In the genomic region with DNA sequence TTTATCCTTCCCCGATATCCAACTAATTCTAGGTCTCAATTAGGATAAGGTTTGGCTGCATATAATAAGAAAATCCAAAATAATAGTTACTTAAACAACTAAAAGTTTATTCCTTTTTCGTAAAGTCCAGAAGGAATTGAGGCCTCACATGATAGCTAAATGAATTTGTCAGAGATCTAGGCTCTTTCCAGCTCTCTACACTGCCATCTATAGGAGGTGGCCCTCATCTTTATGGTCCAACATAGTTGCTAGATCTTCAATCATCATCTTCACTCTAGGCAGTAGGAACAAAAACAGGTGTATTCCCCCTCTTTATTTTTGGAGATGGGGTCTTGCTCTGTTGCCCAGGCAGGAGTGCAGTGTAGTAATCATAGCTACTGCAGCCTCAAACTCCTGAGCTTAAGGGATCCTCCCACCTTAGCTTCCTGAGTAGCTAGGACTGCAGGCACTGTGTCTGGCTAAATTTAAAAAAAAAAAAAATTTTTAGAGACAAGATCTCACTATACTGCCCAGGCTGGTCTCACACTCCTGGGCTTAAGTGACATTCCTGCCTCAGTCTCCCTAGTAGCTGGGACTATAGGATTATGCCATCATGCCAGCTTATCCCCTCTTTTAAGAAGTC, we compare ENCODE assay signal across 7 cellular contexts. TPM values are rescaled to one million over a fixed set of nuclear protein-coding genes. Genes with fewer than 3 reads are reported as not detected.
DNase-seq lines count a peak whose midpoint lies in the region; ATAC-seq and TF ChIP-seq lines count a peak whose summit lies in the region.

No MANE protein-coding gene starts in this region.

- H3K4me2 ChIP-seq in DOHH2 (ENCODE audit: low read length) (no peak overlapping the region), OCI-LY1 (ENCODE audit: low read length) (no peak overlapping the region)

- H3K4me3 ChIP-seq in DOHH2 (ENCODE audit: low read length) (no peak overlapping the region), OCI-LY1 (ENCODE audit: low read depth, low read length, poor library complexity, severe bottlenecking) (no peak overlapping the region), epithelial cell of esophagus (ENCODE audit: low read length) (no peak overlapping the region), psoas muscle (no peak overlapping the region)

- H3K36me3 ChIP-seq in DOHH2 (ENCODE audit: control insufficient read depth, low read length) (no peaks in the 10 kb centered on the region), OCI-LY1 (ENCODE audit: insufficient read depth, low read length) (no peaks in the 10 kb centered on the region), psoas muscle (ENCODE audit: insufficient read depth in 1 of 2, low read depth in 1 of 2) (no peaks in the 10 kb centered on the region)

- H2AFZ ChIP-seq in OCI-LY1 (ENCODE audit: low read length): no peak overlapping the region

- peak in 2 of 4 donors; percentile 59 to 66 for ATAC-seq in psoas muscle

- H3K9ac ChIP-seq in OCI-LY1 (ENCODE audit: low read length): no peak overlapping the region

- intact Hi-C loops in psoas muscle (cut with DNase I): loop anchor here (5.0 to 10.0 kb wide), 2 partner anchors 110 to 112 kb away; no protein-coding TSS in a partner anchor

- no peaks in the 10 kb centered on the region for H3K4me1 ChIP-seq in DOHH2 (ENCODE audit: control insufficient read depth, low read length)
- H3K4me1 ChIP-seq in OCI-LY1 (ENCODE audit: insufficient read depth, low read length, severe bottlenecking): no peaks in the 10 kb centered on the region
- H3K4me1 ChIP-seq in psoas muscle: no peaks in the 10 kb centered on the region

- TF ChIP-seq CTCF in DOHH2 (IDR thresholded peaks at IDR 0.05; ENCODE audit: low read depth, low read length, poor library complexity, severe bottlenecking): peak; percentile 73
- TF ChIP-seq CTCF in GM20000 (IDR thresholded peaks at IDR 0.05; ENCODE audit: extremely low read depth, missing control alignments): peak; percentile 43
- TF ChIP-seq CTCF in OCI-LY1 (IDR thresholded peaks at IDR 0.05; ENCODE audit: low read length): peak; percentile 82
- TF ChIP-seq CTCF in epithelial cell of esophagus (IDR thresholded peaks at IDR 0.05; ENCODE audit: insufficient read depth, low read depth, low read length, missing control alignments): peak; percentile 79
- peak; percentile 40 for TF ChIP-seq CTCF in psoas muscle (IDR thresholded peaks at IDR 0.05)

- H4K20me1 ChIP-seq in DOHH2 (ENCODE audit: control insufficient read depth, insufficient read depth, low read depth, low read length) (no peaks in the 10 kb centered on the region), OCI-LY1 (ENCODE audit: insufficient read depth, low read length) (no peaks in the 10 kb centered on the region)

- 65 to 74% (median 71%) methylated on average over 2 of the region's 2 CpGs for WGBS in psoas muscle, 3 donors

- no peaks in the 10 kb centered on the region for H3K9me2 ChIP-seq in DOHH2 (replicated peaks; ENCODE audit: control insufficient read depth, low read length)
- no peaks in the 10 kb centered on the region for H3K9me2 ChIP-seq in OCI-LY1 (ENCODE audit: low read depth, low read length)

- H3K79me2 ChIP-seq in DOHH2 (ENCODE audit: control insufficient read depth, low read length): no peaks in the 10 kb centered on the region
- no peaks in the 10 kb centered on the region for H3K79me2 ChIP-seq in OCI-LY1 (ENCODE audit: insufficient read depth, low read length)

- DNase-seq in GM20000 (ENCODE audit: low spot score) (peak; percentile 51), epithelial cell of esophagus (ENCODE audit: low read depth) (peak; percentile 62), psoas muscle (no peak), ecto neural progenitor cell (ENCODE audit: low spot score) (no peak)
- no peak for DNase-seq in activated naive CD4-positive, alpha-beta T cell treated with Interleukin-2 at 50 U/mL for 16 hours

- no peak overlapping the region for H3K27ac ChIP-seq in DOHH2 (ENCODE audit: low read depth, low read length)
- no peak overlapping the region for H3K27ac ChIP-seq in OCI-LY1 (ENCODE audit: low read depth, low read length, poor library complexity, severe bottlenecking)
- no peak overlapping the region for H3K27ac ChIP-seq in psoas muscle

- peaks cover 3% of the 10 kb centered on the region for H3F3A ChIP-seq in DOHH2 (ENCODE audit: control insufficient read depth, insufficient read depth)
- H3F3A ChIP-seq in OCI-LY1 (ENCODE audit: insufficient read depth, low read length): 0 out of 2 replicates have a peak, but pooled peaks cover 8% of the 10 kb centered on the region

- H3K9me3 ChIP-seq in DOHH2 (ENCODE audit: control insufficient read depth, insufficient read depth, low read length) (no peaks in the 10 kb centered on the region), OCI-LY1 (ENCODE audit: low read length) (no peaks in the 10 kb centered on the region), psoas muscle (no peaks in the 10 kb centered on the region)

- H3K27me3 ChIP-seq in DOHH2 (ENCODE audit: control insufficient read depth, low read length) (no peaks in the 10 kb centered on the region), OCI-LY1 (ENCODE audit: insufficient read depth, low read length) (no peaks in the 10 kb centered on the region), psoas muscle (ENCODE audit: insufficient read depth in 3 of 3, low read length in 2 of 3) (no peaks in the 10 kb centered on the region)

RNA-seq across cellular contexts. Expression of gene SAV1, which starts 46.5 kb away (rescaled TPM):
- total RNA-seq in psoas muscle: 10 to 100 TPM; 18.1 to 37.1 (median 24.8) TPM
- 10 to 100 TPM; 13.8 to 21.9 (median 17.8) TPM for polyA plus RNA-seq in psoas muscle

Comparison
In these comparisons a context has a peak if more than half of its experiments do, and no peak if none do; other contexts are left out.
1. DNase-seq: peak in GM20000 (single experiment) and epithelial cell of esophagus (single experiment); none in psoas muscle (0 of 2), ecto neural progenitor cell (single experiment) and activated naive CD4-positive, alpha-beta T cell treated with Interleukin-2 at 50 U/mL for 16 hours (single experiment).
2. Peak in every context shown above with its lines, with median percentiles within 50 percentile points of each other: CTCF ChIP-seq.